ENCODE assay signal across 21 cellular contexts in the genomic region with DNA sequence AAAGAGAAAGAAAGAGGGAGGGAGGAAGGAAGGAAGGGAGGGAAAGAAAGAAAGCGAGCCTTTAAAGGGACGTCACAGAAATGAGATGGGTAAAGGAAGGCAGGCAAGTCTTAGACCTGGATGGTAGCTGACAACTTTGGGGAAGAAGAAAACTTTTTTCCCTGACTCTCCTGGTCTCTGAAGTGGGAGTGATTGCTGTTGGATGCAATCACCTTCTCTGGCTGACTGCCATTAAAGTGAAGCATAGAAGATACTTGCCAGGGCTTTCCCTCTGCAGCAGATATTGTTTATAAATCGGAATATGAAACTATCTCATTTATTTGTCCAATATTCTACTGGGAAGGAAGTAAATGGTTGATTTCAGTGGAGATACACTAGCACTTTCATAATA. TPM values are rescaled to one million over a fixed set of nuclear protein-coding genes. Genes with fewer than 3 reads are reported as not detected.
DNase-seq lines count a peak whose midpoint lies in the region; ATAC-seq lines count a peak whose summit lies in the region.
"Had no signal": no experiment of that assay in that cellular context is flagged by ENCODE, and none has a peak within 500 bp of the region (broad histone marks: within the 10 kb centered on the region; RNA-seq: fewer than 3 reads in every experiment).

No MANE protein-coding gene starts in this region.

- H3K27me3 Mint-ChIP-seq in activated CD8-positive, alpha-beta memory T cell treated with anti-CD3 and anti-CD28 coated beads, Interleukin-2, amount 10 ng/mL, durations not matched to agents 7 days and 5 days: peaks cover 17% of the 10 kb centered on the region
- H3K27me3 Mint-ChIP-seq in activated naive CD8-positive, alpha-beta T cell treated with anti-CD3 and anti-CD28 coated beads, Interleukin-2, amount 10 ng/mL, durations not matched to agents 7 days and 5 days: peaks cover 28% of the 10 kb centered on the region

- H3K4me1 Mint-ChIP-seq in activated CD8-positive, alpha-beta memory T cell treated with anti-CD3 and anti-CD28 coated beads, Interleukin-2, amount 10 ng/mL, durations not matched to agents 7 days and 5 days: peaks cover 20% of the 10 kb centered on the region
- H3K4me1 Mint-ChIP-seq in activated naive CD8-positive, alpha-beta T cell treated with anti-CD3 and anti-CD28 coated beads, Interleukin-2, amount 10 ng/mL, durations not matched to agents 7 days and 5 days: peaks cover 12% of the 10 kb centered on the region
- H3K4me1 Mint-ChIP-seq: B cell, CD14-positive monocyte had no signal

- H3K36me3 Mint-ChIP-seq in activated CD8-positive, alpha-beta memory T cell treated with anti-CD3 and anti-CD28 coated beads, Interleukin-2, amount 10 ng/mL, durations not matched to agents 7 days and 5 days: peaks cover 6% of the 10 kb centered on the region
- peaks cover 4% of the 10 kb centered on the region for H3K36me3 Mint-ChIP-seq in activated naive CD8-positive, alpha-beta T cell treated with anti-CD3 and anti-CD28 coated beads, Interleukin-2, amount 10 ng/mL, durations not matched to agents 7 days and 5 days
- H3K36me3 Mint-ChIP-seq: CD14-positive monocyte had no signal

- DNase-seq in activated CD8-positive, alpha-beta memory T cell treated with anti-CD3 and anti-CD28 coated beads, Interleukin-2, amount 10 ng/mL, durations not matched to agents 7 days and 5 days: no peak
- DNase-seq in activated CD8-positive, alpha-beta memory T cell treated with anti-CD3 and anti-CD28 coated beads, Interleukin-2, amount 50 U/mL, for 4 hours: no peak
- no peak for DNase-seq in activated naive CD8-positive, alpha-beta T cell treated with anti-CD3 and anti-CD28 coated beads, Interleukin-2, amount 10 ng/mL, durations not matched to agents 7 days and 5 days
- DNase-seq in kidney tubule cell (ENCODE audit: low spot score): peak; percentile 18
- no peak for DNase-seq in SW480 (ENCODE audit: low spot score)
- DNase-seq in NCI-H128 (lab: John Stamatoyannopoulos, UW; ENCODE audit: unreplicated experiment): no peak
- DNase-seq: EL, GF-D8, H7, Kasumi-1, MG63, NCI-H1417 treated with DMSO at 0.1 percent for 48 hours, NCI-H187, NCI-H69, SHP77 treated with DMSO at 0.1 percent for 48 hours had no signal

- POLR2A ChIA-PET in activated naive CD8-positive, alpha-beta T cell treated with anti-CD3 and anti-CD28 coated beads, Interleukin-2, amount 10 ng/mL, durations not matched to agents 7 days and 5 days (lab: Charles Lee): interaction anchor here (0.6 kb wide), 1 partner anchor 125 kb away, joined by 3 read pairs; no protein-coding TSS in a partner anchor

- peak overlapping the region; percentile 86 for H3K27ac Mint-ChIP-seq in activated CD8-positive, alpha-beta memory T cell treated with anti-CD3 and anti-CD28 coated beads, Interleukin-2, amount 10 ng/mL, durations not matched to agents 7 days and 5 days
- peak overlapping the region; percentile 75 for H3K27ac Mint-ChIP-seq in activated naive CD8-positive, alpha-beta T cell treated with anti-CD3 and anti-CD28 coated beads, Interleukin-2, amount 10 ng/mL, durations not matched to agents 7 days and 5 days
- H3K27ac Mint-ChIP-seq: B cell, CD14-positive monocyte had no signal

- H3K4me3 Mint-ChIP-seq in activated CD8-positive, alpha-beta memory T cell treated with anti-CD3 and anti-CD28 coated beads, Interleukin-2, amount 10 ng/mL, durations not matched to agents 7 days and 5 days: peak overlapping the region; percentile 56
- peak overlapping the region; percentile 49 for H3K4me3 Mint-ChIP-seq in activated naive CD8-positive, alpha-beta T cell treated with anti-CD3 and anti-CD28 coated beads, Interleukin-2, amount 10 ng/mL, durations not matched to agents 7 days and 5 days
- H3K4me3 Mint-ChIP-seq: B cell, CD14-positive monocyte had no signal

- ATAC-seq in activated CD8-positive, alpha-beta memory T cell treated with anti-CD3 and anti-CD28 coated beads, Interleukin-2, amount 10 ng/mL, durations not matched to agents 7 days and 5 days: peak; percentile 20
- ATAC-seq in GM21717 (IDR thresholded peaks at IDR 0.05; ENCODE audit: unreplicated experiment) (peak; percentile 10), HG03159 (IDR thresholded peaks at IDR 0.05; ENCODE audit: unreplicated experiment) (no peak)
- ATAC-seq in activated naive CD8-positive, alpha-beta T cell treated with anti-CD3 and anti-CD28 coated beads, Interleukin-2, amount 10 ng/mL, durations not matched to agents 7 days and 5 days (ENCODE audit: low read depth): peak; percentile 42
- ATAC-seq: A549 had no signal

- no peaks in the 10 kb centered on the region for H3K9me3 Mint-ChIP-seq in activated CD8-positive, alpha-beta memory T cell treated with anti-CD3 and anti-CD28 coated beads, Interleukin-2, amount 10 ng/mL, durations not matched to agents 7 days and 5 days (ENCODE audit: low read depth)
- H3K9me3 Mint-ChIP-seq in activated naive CD8-positive, alpha-beta T cell treated with anti-CD3 and anti-CD28 coated beads, Interleukin-2, amount 10 ng/mL, durations not matched to agents 7 days and 5 days: peaks cover 5% of the 10 kb centered on the region

- CTCF ChIA-PET in activated CD8-positive, alpha-beta memory T cell treated with anti-CD3 and anti-CD28 coated beads, Interleukin-2, amount 10 ng/mL, durations not matched to agents 7 days and 5 days (lab: Charles Lee): no interaction called here

RNA-seq across cellular contexts. Expression of a gene that starts 27.0 kb away (rescaled TPM):
- total RNA-seq in activated CD8-positive, alpha-beta memory T cell treated with anti-CD3 and anti-CD28 coated beads, Interleukin-2, amount 10 ng/mL, durations not matched to agents 7 days and 5 days: 1 to 10 TPM; 2.7 to 9.2 TPM
- under 1 TPM; 0.51 to 0.53 TPM for total RNA-seq in activated naive CD8-positive, alpha-beta T cell treated with anti-CD3 and anti-CD28 coated beads, Interleukin-2, amount 10 ng/mL, durations not matched to agents 7 days and 5 days
- total RNA-seq: B cell, H7, NCI-H460 had no signal
